Comparison of ENCODE assay signal across 7 cellular contexts in the genomic region with DNA sequence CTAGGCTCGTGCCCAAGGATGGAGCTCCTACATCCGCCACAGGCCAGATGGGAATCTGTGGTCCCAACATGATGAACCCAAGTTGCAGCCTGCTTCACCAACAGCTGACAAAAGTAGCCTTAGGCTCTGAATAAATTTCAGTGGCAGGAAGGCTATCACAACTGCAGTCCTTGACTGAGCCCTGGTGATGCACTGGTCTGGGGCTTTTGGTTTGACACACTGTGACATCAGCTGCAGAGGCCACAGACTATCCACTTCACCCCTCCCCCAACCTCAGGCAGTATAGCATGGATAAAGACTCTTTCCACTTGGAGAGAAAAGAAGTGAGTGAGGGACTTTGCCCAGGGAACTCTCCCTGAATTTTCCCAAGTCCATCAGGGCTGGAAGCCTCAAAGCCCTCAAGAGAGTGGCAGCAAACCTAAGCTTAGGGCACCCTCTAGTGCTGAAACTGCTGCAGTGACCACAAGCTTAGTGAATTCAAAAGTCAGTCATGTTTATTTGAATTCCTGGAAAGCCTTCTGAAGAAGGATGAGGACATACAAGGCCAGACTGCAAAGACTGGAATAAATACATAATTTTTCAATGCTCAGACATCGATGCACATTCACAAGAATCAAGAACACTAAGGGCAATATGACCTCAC.
DNase-seq lines count a peak whose midpoint lies in the region; ATAC-seq and TF ChIP-seq lines count a peak whose summit lies in the region.

No MANE protein-coding gene starts in this region.

- intact Hi-C loops in mucosa of descending colon (cut with DNase I, micrococcal nuclease), result no loop called here

- ATAC-seq in HG02759 (IDR thresholded peaks at IDR 0.05; ENCODE audit: unreplicated experiment) (peak; percentile 47), mucosa of descending colon (peak; percentile 74), HG02870 (IDR thresholded peaks at IDR 0.05; ENCODE audit: unreplicated experiment) (no peak)

- H3K9me3 ChIP-seq in mucosa of descending colon, result no peaks in the 10 kb centered on the region

- DNase-seq in SW480 (ENCODE audit: low spot score) (peak; percentile 16), mucosa of descending colon (peak in 1 of 3 donors; percentile 38), dermis blood vessel endothelial cell (no peak), activated T-cell treated with anti-CD3 and anti-CD28 coated beads for 4 hours (no peak)

- no peak overlapping the region for H3K4me3 ChIP-seq in mucosa of descending colon

- H3K4me1 ChIP-seq in mucosa of descending colon (ENCODE audit: low read depth), result no peaks in the 10 kb centered on the region

- TF ChIP-seq CTCF in GM12872 (IDR thresholded peaks at IDR 0.05; ENCODE audit: insufficient read depth, low read depth, low read length) (peak; percentile 52), mucosa of descending colon (IDR thresholded peaks at IDR 0.05) (no peak)

- H3K36me3 ChIP-seq in mucosa of descending colon (ENCODE audit: low read depth), result no peaks in the 10 kb centered on the region
